Comparison of ENCODE assay signal across 8 cellular contexts in the genomic region with DNA sequence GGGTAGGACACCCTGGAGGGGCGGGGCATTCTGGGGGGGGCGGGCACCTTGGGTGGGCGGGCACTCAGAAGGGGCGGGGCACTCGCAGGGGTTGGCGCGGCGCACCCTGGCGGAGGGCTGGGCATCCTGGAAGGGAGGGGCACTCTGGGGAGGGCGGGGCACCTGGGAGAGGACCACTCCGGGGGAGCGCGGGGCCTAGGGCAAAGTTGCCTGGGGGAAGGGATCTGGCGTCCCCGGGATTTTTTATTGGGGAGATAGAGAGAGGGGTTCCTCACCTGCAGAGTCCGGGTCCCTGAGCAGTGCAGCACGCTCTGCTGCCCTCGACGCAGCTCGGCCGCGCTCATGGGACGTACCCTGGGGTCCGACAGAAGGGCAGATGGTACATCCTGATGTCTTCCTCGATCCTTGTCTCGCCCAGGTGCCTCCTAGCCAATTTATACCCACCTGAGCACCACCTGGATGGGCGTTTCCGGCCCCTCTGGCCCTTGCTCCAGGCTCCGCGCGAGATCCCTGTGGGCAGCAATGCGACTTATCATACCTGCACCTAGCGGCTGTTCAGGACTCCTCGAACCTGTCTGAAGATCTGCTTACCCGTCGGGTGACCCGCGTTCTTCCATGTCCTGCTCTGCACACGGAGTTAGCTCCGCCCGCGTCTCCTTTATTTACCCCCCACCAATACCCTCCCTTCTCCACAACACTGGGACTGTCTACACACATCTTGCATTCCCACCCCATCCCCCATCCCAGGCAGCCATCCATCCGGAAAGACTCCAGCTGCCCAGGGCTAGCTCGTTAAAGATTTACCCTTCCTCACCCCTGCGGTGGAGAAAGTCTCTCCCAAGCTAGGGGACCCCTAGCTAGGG. TPM values are rescaled to one million over a fixed set of nuclear protein-coding genes. Genes with fewer than 3 reads are reported as not detected.
A peak's percentile ranks its signal among the peaks of the same experiment; 100 is the strongest.
DNase-seq lines count a peak whose midpoint lies in the region; ATAC-seq and TF ChIP-seq lines count a peak whose summit lies in the region.

A gene (minus strand): TSS at position 633 of the 863 bp plus-strand sequence. CDS start 16 bp downstream, at position 617.

- peaks cover 17% of the 10 kb centered on the region for H3K4me1 Mint-ChIP-seq in type B pancreatic cell (ENCODE audit: unreplicated experiment)

- no peak within 1 kb of the TSS for H2BK120ac ChIP-seq in mesendoderm (ENCODE audit: low read depth, low read length)

- intact Hi-C loops in dorsolateral prefrontal cortex (cut with DNase I) = no loop called here

- peaks cover 4% of the 10 kb centered on the region for H3K36me3 Mint-ChIP-seq in type B pancreatic cell

- no peak within 1 kb of the TSS for H3K18ac ChIP-seq in mesendoderm (ENCODE audit: low read length)

- no CpG with 5 or more reads among the region's 45 CpGs for WGBS in mesendoderm (ENCODE audit: extremely low coverage, insufficient coverage, low lambda C conversion rate)

- H3K4me3 Mint-ChIP-seq in type B pancreatic cell = peak within 1 kb of the TSS; percentile 85

- no peak within 1 kb of the TSS for H2BK5ac ChIP-seq in mesendoderm (ENCODE audit: low read length)

- H3K9me3 Mint-ChIP-seq in type B pancreatic cell = peaks cover 4% of the 10 kb centered on the region

- peak within 1 kb of the TSS; percentile 84 for H3K56ac ChIP-seq in mesendoderm (ENCODE audit: low read length)

- peak within 1 kb of the TSS; percentile 7 to 69 (median 53) for H3K4me3 ChIP-seq in dorsolateral prefrontal cortex
- peak within 1 kb of the TSS; percentile 51 for H3K4me3 ChIP-seq in mesendoderm (ENCODE audit: low read length)

- DNase-seq in Daoy (ENCODE audit: low read depth) (peak; percentile 82), NCI-H69 (lab: John Stamatoyannopoulos, UW) (peak; percentile 75), dorsolateral prefrontal cortex (peak in 1 of 10 donors; percentile 37), mesendoderm (peak; percentile 80), type B pancreatic cell (ENCODE audit: extremely low spot score, unreplicated experiment) (no peak), NCI-H1105 (lab: John Stamatoyannopoulos, UW) (no peak), GDM1 (lab: John Stamatoyannopoulos, UW) (no peak)

- H3K4me2 ChIP-seq in mesendoderm (ENCODE audit: low read length) = peak within 1 kb of the TSS; percentile 58

- H3K9ac ChIP-seq in mesendoderm (ENCODE audit: low read length) = peak within 1 kb of the TSS; percentile 28

- H2BK15ac ChIP-seq in mesendoderm (replicated peaks; ENCODE audit: low read depth) = no peak within 1 kb of the TSS

- H4K8ac ChIP-seq in mesendoderm (ENCODE audit: low read depth, low read length) = no peak within 1 kb of the TSS

- H3K23ac ChIP-seq in mesendoderm (ENCODE audit: low read length) = no peak within 1 kb of the TSS

- no peaks in the 10 kb centered on the region for H3K79me2 ChIP-seq in mesendoderm (ENCODE audit: control insufficient read depth, insufficient read depth, low read length)

- H3K27me3 ChIP-seq in dorsolateral prefrontal cortex (peaks cover 0 to 34% (median 5%) of the 10 kb centered on the region in 45 donors), mesendoderm (ENCODE audit: insufficient read depth, low read length, poor library complexity) (no peaks in the 10 kb centered on the region)

- no peak within 1 kb of the TSS for H3K4ac ChIP-seq in mesendoderm (ENCODE audit: low read depth, low read length)

- ATAC-seq in HG03469 (IDR thresholded peaks at IDR 0.05; ENCODE audit: unreplicated experiment) = no peak

- H2AK5ac ChIP-seq in mesendoderm (ENCODE audit: low read length) = no peak within 1 kb of the TSS

- peak within 1 kb of the TSS; percentile 74 for H3K27ac Mint-ChIP-seq in type B pancreatic cell

- TF ChIP-seq CTCF in dorsolateral prefrontal cortex (IDR thresholded peaks at IDR 0.05 in 54 of 56, conservative IDR thresholded peaks at IDR 0.05 in 2 of 56; ENCODE audit: low read depth in 1 of 56, partially characterized antibody in 56 of 56) (no peak), type B pancreatic cell (conservative IDR thresholded peaks at IDR 0.05) (no peak)

- no peaks in the 10 kb centered on the region for H3K79me1 ChIP-seq in mesendoderm (ENCODE audit: low read length)

- H3K4me1 ChIP-seq in mesendoderm (ENCODE audit: control insufficient read depth, low read depth, low read length) = no peaks in the 10 kb centered on the region

- no peak within 1 kb of the TSS for H4K5ac ChIP-seq in mesendoderm (ENCODE audit: low read length)

- peaks cover 46% of the 10 kb centered on the region for H3K27me3 Mint-ChIP-seq in type B pancreatic cell

- no peaks in the 10 kb centered on the region for H3K36me3 ChIP-seq in mesendoderm (ENCODE audit: control insufficient read depth, insufficient read depth, low read length)

- no peak within 1 kb of the TSS for H3K27ac ChIP-seq in dorsolateral prefrontal cortex
- no peak within 1 kb of the TSS for H3K27ac ChIP-seq in mesendoderm (ENCODE audit: low read depth, low read length)

RNA-seq across cellular contexts. Expression of the gene that starts here (rescaled TPM):
- not detected in 2 replicates for total RNA-seq in Daoy (2014; rRNA removed; shearing (Covaris generic))
- total RNA-seq in dorsolateral prefrontal cortex (1 to 10 TPM in 114 of 120 experiments, under 1 TPM in 6; 0.78 to 8.9 (median 3.6) TPM), type B pancreatic cell (ENCODE audit: low replicate concordance) (33.2 and 35.9 TPM in 2 replicates)
- polyA plus RNA-seq in mesendoderm (2013, experiment 1 of 2) = 0.41 TPM
- 0.63 TPM for polyA plus RNA-seq in mesendoderm (2013, experiment 2 of 2)

Comparison
In these comparisons a context has a peak if more than half of its experiments do, and no peak if none do; other contexts are left out.
1. Peak in DNase-seq in Daoy; RNA of the gene not detected or under 1 TPM.
2. DNase-seq: peak in NCI-H69 (single experiment) and mesendoderm (single experiment); none in type B pancreatic cell (single experiment), NCI-H1105 (single experiment) and GDM1 (single experiment).